In genomic region chr1:186722711-186723309, GRCh38 we compare ENCODE assay signal across 8 cellular contexts. TPM values are rescaled to one million over a fixed set of nuclear protein-coding genes. Genes with fewer than 3 reads are reported as not detected.
A peak's percentile ranks its signal among the peaks of the same experiment; 100 is the strongest.
DNase-seq lines count a peak whose midpoint lies in the region; ATAC-seq and TF ChIP-seq lines count a peak whose summit lies in the region.

No MANE protein-coding gene starts in this region.

- TF ChIP-seq CTCF in H9 (conservative IDR thresholded peaks at IDR 0.05): peak; percentile 78
- peak; percentile 63 for TF ChIP-seq CTCF in brain microvascular endothelial cell (IDR thresholded peaks at IDR 0.05; ENCODE audit: low read depth, low read length, missing control alignments)

- H2BK5ac ChIP-seq in H9 (ENCODE audit: insufficient read length, low read length): no peak overlapping the region

- H3K27ac Mint-ChIP-seq in activated naive CD4-positive, alpha-beta T cell treated with anti-CD3 and anti-CD28 coated beads, Interleukin-2, amount 10 ng/mL, durations not matched to agents 7 days and 5 days: no peak overlapping the region
- no peak overlapping the region for H3K27ac Mint-ChIP-seq in H9

- H3K79me2 ChIP-seq in H9 (ENCODE audit: insufficient read depth, low read length): no peaks in the 10 kb centered on the region

- no peak overlapping the region for H2BK12ac ChIP-seq in H9 (ENCODE audit: insufficient read length, low read depth, low read length)

- no peak overlapping the region for H3K4me3 Mint-ChIP-seq in activated naive CD4-positive, alpha-beta T cell treated with anti-CD3 and anti-CD28 coated beads, Interleukin-2, amount 10 ng/mL, durations not matched to agents 7 days and 5 days
- no peak overlapping the region; a peak in 1 of 5 replicates for H3K4me3 Mint-ChIP-seq in H9

- H3K18ac ChIP-seq in H9 (ENCODE audit: insufficient read length, low read depth, low read length): no peak overlapping the region

- H2BK15ac ChIP-seq in H9 (ENCODE audit: low read depth, low read length): no peak overlapping the region

- H3K4me1 ChIP-seq in H9 (ENCODE audit: insufficient read depth, low read length): no peaks in the 10 kb centered on the region

- H3K27me3 Mint-ChIP-seq in activated naive CD4-positive, alpha-beta T cell treated with anti-CD3 and anti-CD28 coated beads, Interleukin-2, amount 10 ng/mL, durations not matched to agents 7 days and 5 days: no peaks in the 10 kb centered on the region
- no peaks in the 10 kb centered on the region for H3K27me3 Mint-ChIP-seq in H9 (ENCODE audit: low read depth)

- H3K79me1 ChIP-seq in H9 (ENCODE audit: insufficient read depth, low read depth, low read length, poor library complexity, severe bottlenecking): no peaks in the 10 kb centered on the region

- no peak overlapping the region for H3K4ac ChIP-seq in H9 (ENCODE audit: low read depth, low read length)

- no peaks in the 10 kb centered on the region for H3K4me1 Mint-ChIP-seq in activated naive CD4-positive, alpha-beta T cell treated with anti-CD3 and anti-CD28 coated beads, Interleukin-2, amount 10 ng/mL, durations not matched to agents 7 days and 5 days
- no peaks in the 10 kb centered on the region for H3K4me1 Mint-ChIP-seq in H9

- H3K4me2 ChIP-seq in H9 (ENCODE audit: insufficient read depth, insufficient read length, low read length): no peak overlapping the region

- no CpG with 5 or more reads among the region's 3 CpGs for WGBS in H9 (ENCODE audit: extremely low coverage, insufficient read length, low lambda C conversion rate)

- no peak overlapping the region for H2AK5ac ChIP-seq in H9 (ENCODE audit: insufficient read length, low read length)

- H3K36me3 Mint-ChIP-seq in activated naive CD4-positive, alpha-beta T cell treated with anti-CD3 and anti-CD28 coated beads, Interleukin-2, amount 10 ng/mL, durations not matched to agents 7 days and 5 days: no peaks in the 10 kb centered on the region
- 0 out of 7 replicates have a peak, but pooled peaks cover 0 to 2% (median 0%) of the 10 kb centered on the region in 3 experiments for H3K36me3 Mint-ChIP-seq in H9 (ENCODE audit: insufficient read depth in 1 of 3, low read depth in 3 of 3)

- H3T11ph ChIP-seq in H9 (ENCODE audit: low read length): no peak overlapping the region

- H3K27me3 ChIP-seq in H9 (ENCODE audit: insufficient read depth, low read length): no peaks in the 10 kb centered on the region
- no peaks in the 10 kb centered on the region for H3K27me3 ChIP-seq in brain microvascular endothelial cell (replicated peaks)

- no peak overlapping the region for H2AFZ ChIP-seq in H9 (ENCODE audit: low read length)

- ATAC-seq in HG03097 (IDR thresholded peaks at IDR 0.05; ENCODE audit: low FRiP score, unreplicated experiment): no peak
- no peak for ATAC-seq in GM19328 (IDR thresholded peaks at IDR 0.05; ENCODE audit: unreplicated experiment)

- no peak overlapping the region for H2BK20ac ChIP-seq in H9 (ENCODE audit: low read depth, low read length, poor library complexity, severe bottlenecking)

- H3K56ac ChIP-seq in H9 (ENCODE audit: insufficient read length, low read depth, low read length): no peak overlapping the region

- in situ Hi-C loops in brain microvascular endothelial cell (cut with HindIII; ENCODE audit: low pct_ligation_motif_present, low sequenced_read_pairs): no loop called here

- no peak overlapping the region for H4K8ac ChIP-seq in H9 (replicated peaks; ENCODE audit: insufficient read length, low read depth, low read length)

- peak; percentile 24 for DNase-seq in activated naive CD4-positive, alpha-beta T cell treated with anti-CD3 and anti-CD28 coated beads, Interleukin-2, amount 10 ng/mL, durations not matched to agents 7 days and 5 days
- no peak for DNase-seq in activated naive CD4-positive, alpha-beta T cell treated with anti-CD3 and anti-CD28 coated beads, Interleukin-2, amount 50 U/mL, for 16 hours
- DNase-seq in H9 (no peak), NAMALWA (ENCODE audit: low spot score) (peak; percentile 72), brain microvascular endothelial cell (peak; percentile 73), mucosa of gallbladder (ENCODE audit: low spot score) (peak; percentile 28)

- H4K5ac ChIP-seq in H9 (ENCODE audit: insufficient read length, low read depth, low read length): no peak overlapping the region

- no peaks in the 10 kb centered on the region for H4K20me1 ChIP-seq in H9 (ENCODE audit: control insufficient read depth, insufficient read depth, insufficient read length)

- no peaks in the 10 kb centered on the region for H3K9me3 Mint-ChIP-seq in activated naive CD4-positive, alpha-beta T cell treated with anti-CD3 and anti-CD28 coated beads, Interleukin-2, amount 10 ng/mL, durations not matched to agents 7 days and 5 days
- H3K9me3 Mint-ChIP-seq in H9: peaks cover 3 to 15% of the 10 kb centered on the region in 2 experiments; a peak in 3 of 5 replicates

- no peak overlapping the region for H4K91ac ChIP-seq in H9 (ENCODE audit: insufficient read length, low read depth, low read length)

- no peak overlapping the region for H3K14ac ChIP-seq in H9 (ENCODE audit: insufficient read depth, low read length)

- H3K36me3 ChIP-seq in brain microvascular endothelial cell (replicated peaks): no peaks in the 10 kb centered on the region

- CTCF ChIA-PET in activated naive CD4-positive, alpha-beta T cell treated with anti-CD3 and anti-CD28 coated beads, Interleukin-2, amount 10 ng/mL, durations not matched to agents 7 days and 5 days (lab: Charles Lee): interaction anchor here (0.7 to 1.6 kb wide), 11 partner anchors 10 to 638 kb away, joined by 3 to 8 read pairs (median 3); no protein-coding TSS in a partner anchor

- H2BK120ac ChIP-seq in H9 (ENCODE audit: low read depth, low read length, poor library complexity, severe bottlenecking): no peak overlapping the region

- H3K23ac ChIP-seq in H9 (ENCODE audit: insufficient read length, low read depth, low read length): no peak overlapping the region

- H3K27ac ChIP-seq in H9 (ENCODE audit: insufficient read length, low read depth, low read length) (no peak overlapping the region), brain microvascular endothelial cell (no peak overlapping the region)

- H3K4me3 ChIP-seq in brain microvascular endothelial cell (ENCODE audit: low read depth, low read length): no peak overlapping the region

- no peaks in the 10 kb centered on the region for H3K9me3 ChIP-seq in H9 (ENCODE audit: control insufficient read depth, low read depth, low read length)

- H3K9ac ChIP-seq in H9 (ENCODE audit: extremely low read depth, insufficient read length, low read length): no peak overlapping the region

- H3K23me2 ChIP-seq in H9 (ENCODE audit: insufficient read length, low read depth, low read length, poor library complexity, severe bottlenecking): no peaks in the 10 kb centered on the region

RNA-seq across cellular contexts. Expression of gene PTGS2, which starts 42.6 kb away (rescaled TPM):
- 0.35 and 0.37 TPM in 2 replicates for total RNA-seq in H9 (2021)
- 10.0 TPM for total RNA-seq in mucosa of gallbladder

Comparison
In these comparisons a context has a peak if more than half of its experiments do, and no peak if none do; other contexts are left out.
1. DNase-seq: peak in activated naive CD4-positive, alpha-beta T cell treated with anti-CD3 and anti-CD28 coated beads, Interleukin-2, amount 10 ng/mL, durations not matched to agents 7 days and 5 days (single experiment), NAMALWA (single experiment), brain microvascular endothelial cell (single experiment) and mucosa of gallbladder (single experiment); none in activated naive CD4-positive, alpha-beta T cell treated with anti-CD3 and anti-CD28 coated beads, Interleukin-2, amount 50 U/mL, for 16 hours (single experiment) and H9 (single experiment).